25 cellular contexts compared by ENCODE assay signal in genomic region chr17:19339341-19339815, GRCh38. TPM values are rescaled to one million over a fixed set of nuclear protein-coding genes. Genes with fewer than 3 reads are reported as not detected.
DNase-seq lines count a peak whose midpoint lies in the region; ATAC-seq, FAIRE-seq and TF ChIP-seq lines count a peak whose summit lies in the region.
"Had no signal": no experiment of that assay in that cellular context is flagged by ENCODE, and none has a peak within 500 bp of the region (broad histone marks: within the 10 kb centered on the region; RNA-seq: fewer than 3 reads in every experiment).

No MANE protein-coding gene starts in this region.

- H3K27ac ChIP-seq in HUES48 (ENCODE audit: low read depth, low read length) (peak overlapping the region; percentile 36), H1 (ENCODE audit: low read depth, low read length) (no peak overlapping the region), body of pancreas (no peak overlapping the region)
- H3K27ac ChIP-seq: adrenal gland, HL-60 had no signal

- H3K23ac ChIP-seq in H1 (ENCODE audit: insufficient read length) = no peak overlapping the region

- H4K91ac ChIP-seq in H1 (replicated peaks; ENCODE audit: insufficient read length, low read length) = no peak overlapping the region

- H2BK15ac ChIP-seq in H1 (ENCODE audit: low read length) = no peak overlapping the region

- WGBS in H1 (ENCODE audit: extremely low coverage in 1 of 2, insufficient coverage in 1 of 2, insufficient read length in 1 of 2, insufficient replicate concordance in 2 of 2, low coverage in 1 of 2, low lambda C conversion rate in 2 of 2, missing lambda C conversion rate in 1 of 2), 2 experiments = 48% methylated on average over 2 of the region's 2 CpGs; no CpG with 5 or more reads in 1 of the 2 experiments
- WGBS in body of pancreas, 2 donors = 73 to 79% methylated on average over 2 of the region's 2 CpGs

- H3K79me2 ChIP-seq in H1 (ENCODE audit: control insufficient read depth in 1 of 2, insufficient read depth in 2 of 2, low read length in 2 of 2) = no peaks in the 10 kb centered on the region

- H3K9ac ChIP-seq in HUES48 (ENCODE audit: low read depth, low read length) (no peak overlapping the region), H1 (replicated peaks in 1 of 4; ENCODE audit: extremely low read depth in 1 of 4, low read depth in 3 of 4, low read length in 3 of 4) (no peak overlapping the region)

- no peak for TF ChIP-seq RAD21 in H1 (IDR thresholded peaks at IDR 0.05 in 1 of 2, conservative IDR thresholded peaks at IDR 0.05 in 1 of 2; ENCODE audit: low read depth in 2 of 2, low read length in 2 of 2)

- CTCF ChIA-PET in H1 (lab: Charles Lee; ENCODE audit: partially characterized antibody) = interaction anchor here (0.6 to 9.8 kb wide), 10 partner anchors 11 to 375 kb away, joined by 3 to 70 read pairs (median 4); no protein-coding TSS in a partner anchor

- TF ChIP-seq CTCF in CD14-positive monocyte (IDR thresholded peaks at IDR 0.05) = no peak
- TF ChIP-seq CTCF in H1 (IDR thresholded peaks at IDR 0.05; ENCODE audit: control extremely low read depth in 1 of 3, insufficient read depth in 1 of 3, low read depth in 1 of 3, low read length in 3 of 3) = no peak
- no peak for TF ChIP-seq CTCF in nephron (IDR thresholded peaks at IDR 0.05; ENCODE audit: unreplicated experiment in 3 of 3)
- no peak for TF ChIP-seq CTCF in body of pancreas (IDR thresholded peaks at IDR 0.05)

- no peaks in the 10 kb centered on the region for H3K23me2 ChIP-seq in H1 (ENCODE audit: low read depth, low read length)

- no peak for ATAC-seq in body of pancreas
- ATAC-seq: left colon had no signal

- H2AK5ac ChIP-seq in H1 (ENCODE audit: low read depth, low read length) = no peak overlapping the region

- H3K4me3 Mint-ChIP-seq in CD14-positive monocyte (peak overlapping the region in 1 of 2 donors; percentile 11), nephron (no peak overlapping the region)
- H3K4me3 Mint-ChIP-seq: CD4-positive, alpha-beta memory T cell; dendritic cell treated with granulocyte-macrophage colony-stimulating factor and Interleukin-4, amounts not matched to agents 40 ng/mL and 50 ng/mL, for 4 days had no signal

- H4K5ac ChIP-seq in H1 (ENCODE audit: insufficient read length, low read depth, low read length) = no peak overlapping the region

- no peaks in the 10 kb centered on the region for H3K79me1 ChIP-seq in H1 (ENCODE audit: low read depth, low read length)

- no peak overlapping the region for H2BK12ac ChIP-seq in H1 (ENCODE audit: low read depth, low read length)

- POLR2A ChIA-PET in H1 (lab: Charles Lee; ENCODE audit: partially characterized antibody) = interaction anchor here (0.7 to 1.5 kb wide), 7 partner anchors 10 to 71 kb away, joined by 3 to 5 read pairs (median 3); partner anchors contain the start of gene MAPK7

- H2BK20ac ChIP-seq in H1 (ENCODE audit: low read length) = no peak overlapping the region; the same call in 1 of the 2 replicates

- H3K9me3 Mint-ChIP-seq in CD14-positive monocyte (peaks cover 0 to 3% (median 0%) of the 10 kb centered on the region in 7 donors), nephron (no peaks in the 10 kb centered on the region)
- H3K9me3 Mint-ChIP-seq: CD4-positive, alpha-beta memory T cell; dendritic cell treated with granulocyte-macrophage colony-stimulating factor and Interleukin-4, amounts not matched to agents 40 ng/mL and 50 ng/mL, for 4 days had no signal

- no peak for FAIRE-seq in H1 (lab: Jason Lieb, UNC)
- FAIRE-seq: bronchial epithelial cell, GM19239 had no signal

- TF ChIP-seq EP300 in H1 (IDR thresholded peaks at IDR 0.05; ENCODE audit: borderline replicate concordance in 1 of 2, low read depth in 2 of 2, low read length in 2 of 2) = no peak

- H3K36me3 Mint-ChIP-seq in CD14-positive monocyte = no peaks in the 10 kb centered on the region
- H3K36me3 Mint-ChIP-seq in nephron (ENCODE audit: low read depth) = peaks cover 6% of the 10 kb centered on the region
- H3K36me3 Mint-ChIP-seq: CD4-positive, alpha-beta memory T cell had no signal

- peaks cover 16% of the 10 kb centered on the region for H3K4me1 ChIP-seq in HUES48 (ENCODE audit: control insufficient read depth, insufficient read depth, low read length)
- peaks cover 4 to 25% (median 15%) of the 10 kb centered on the region in 4 experiments for H3K4me1 ChIP-seq in H1 (replicated peaks in 1 of 4; ENCODE audit: control insufficient read depth in 3 of 4, insufficient read depth in 4 of 4, low read length in 3 of 4)
- peaks cover 14% of the 10 kb centered on the region for H3K4me1 ChIP-seq in body of pancreas

- no peak overlapping the region for H2BK5ac ChIP-seq in H1 (ENCODE audit: low read depth, low read length)

- no peak for TF ChIP-seq POLR2A in H1 (IDR thresholded peaks at IDR 0.05; ENCODE audit: control extremely low read depth in 1 of 2, low read depth in 2 of 2, low read length in 2 of 2)
- no peak for TF ChIP-seq POLR2A in body of pancreas (IDR thresholded peaks at IDR 0.05)

- H2BK120ac ChIP-seq in H1 (replicated peaks; ENCODE audit: low read depth, low read length) = no peak overlapping the region

- no peak overlapping the region for H3K4me3 ChIP-seq in HUES48 (ENCODE audit: low read depth, low read length)
- H3K4me3 ChIP-seq in H1 (ENCODE audit: extremely low read depth in 1 of 4, insufficient read depth in 2 of 4, low read depth in 3 of 4, low read length in 4 of 4) = no peak overlapping the region
- H3K4me3 ChIP-seq in body of pancreas = no peak overlapping the region
- H3K4me3 ChIP-seq: adrenal gland had no signal

- H3K4ac ChIP-seq in H1 (replicated peaks; ENCODE audit: insufficient read length, low read depth, low read length) = no peak overlapping the region

- peak; percentile 6 for DNase-seq in CD14-positive monocyte (ENCODE audit: low spot score)
- no peak for DNase-seq in H1 (ENCODE audit: low read depth in 1 of 2, low spot score in 2 of 2)
- DNase-seq in body of pancreas = no peak
- DNase-seq in hippocampal formation (lab: John Stamatoyannopoulos, UW) = no peak
- DNase-seq in NCI-H226 = no peak
- DNase-seq: activated CD4-positive, alpha-beta T cell treated with anti-CD3 and anti-CD28 coated beads, Interleukin-2, amount 50 U/mL, for 48 hours; activated gamma-delta T cell treated with Interleukin-2 at 50 U/mL for 16 hours; CD4-positive, alpha-beta memory T cell; DMS 273 treated with DMSO at 0.1 percent for 48 hours; glutamatergic neuron; left colon; mesendoderm; NCI-H1092 treated with DMSO at 0.1 percent for 48 hours; NCI-H1930; OCI-M1; retina; stimulated activated CD4-positive, alpha-beta T cell treated with anti-CD3 and anti-CD28 coated beads, Interleukin-4, amount 100 ng/mL, for 24 hours; stimulated activated naive CD4-positive, alpha-beta T cell had no signal

- no peak overlapping the region for H4K8ac ChIP-seq in H1 (ENCODE audit: extremely low read depth, insufficient read depth, low read length)

- H3K14ac ChIP-seq in H1 (ENCODE audit: insufficient read length) = no peak overlapping the region

- H3K18ac ChIP-seq in H1 (ENCODE audit: extremely low read depth, low read length) = no peak overlapping the region

- H3K4me1 Mint-ChIP-seq in CD14-positive monocyte (no peaks in the 10 kb centered on the region), nephron (peaks cover 40% of the 10 kb centered on the region)
- H3K4me1 Mint-ChIP-seq: CD4-positive, alpha-beta memory T cell had no signal

- peak overlapping the region; percentile 9 to 25; a peak in 2 of 4 replicates for H3K4me2 ChIP-seq in H1 (ENCODE audit: insufficient read depth in 1 of 2, low read depth in 2 of 2, low read length in 2 of 2)

- peaks cover 0 to 6% of the 10 kb centered on the region in 2 experiments for H4K20me1 ChIP-seq in H1 (replicated peaks in 1 of 2; ENCODE audit: control insufficient read depth in 1 of 2, insufficient read depth in 2 of 2, low read length in 2 of 2)

- no peaks in the 10 kb centered on the region for H3K9me3 ChIP-seq in HUES48 (ENCODE audit: control insufficient read depth, insufficient read depth, low read length)
- no peaks in the 10 kb centered on the region for H3K9me3 ChIP-seq in H1 (ENCODE audit: insufficient read depth in 2 of 2, low read depth in 1 of 2, low read length in 1 of 2)
- H3K9me3 ChIP-seq in body of pancreas = no peaks in the 10 kb centered on the region
- H3K9me3 ChIP-seq: adrenal gland had no signal

- H3K56ac ChIP-seq in H1 (replicated peaks; ENCODE audit: insufficient read length, low read depth, low read length) = no peak overlapping the region

- H3K27me3 Mint-ChIP-seq in CD14-positive monocyte (ENCODE audit: low read depth in 3 of 3) = peaks cover 19 to 49% (median 25%) of the 10 kb centered on the region in 3 donors
- no peaks in the 10 kb centered on the region for H3K27me3 Mint-ChIP-seq in nephron (ENCODE audit: low read depth)

- H3K27ac Mint-ChIP-seq in CD14-positive monocyte (no peak overlapping the region), nephron (peak overlapping the region; percentile 18 to 63 (median 60))
- H3K27ac Mint-ChIP-seq: dendritic cell treated with granulocyte-macrophage colony-stimulating factor and Interleukin-4, amounts not matched to agents 40 ng/mL and 50 ng/mL, for 4 days had no signal

- H3K27me3 ChIP-seq in HUES48 (ENCODE audit: control insufficient read depth, insufficient read depth, low read length) = no peaks in the 10 kb centered on the region
- no peaks in the 10 kb centered on the region for H3K27me3 ChIP-seq in H1 (replicated peaks in 1 of 4; ENCODE audit: control insufficient read depth in 3 of 4, extremely low read depth in 1 of 4, insufficient read depth in 3 of 4, low read length in 3 of 4)
- H3K27me3 ChIP-seq in body of pancreas = no peaks in the 10 kb centered on the region
- H3K27me3 ChIP-seq: adrenal gland had no signal

- H3K36me3 ChIP-seq in HUES48 (ENCODE audit: control insufficient read depth, insufficient read depth, low read length) = peaks cover 3% of the 10 kb centered on the region; the same call in 1 of the 2 replicates
- no peaks in the 10 kb centered on the region for H3K36me3 ChIP-seq in H1 (ENCODE audit: control insufficient read depth in 2 of 4, insufficient read depth in 4 of 4, low read length in 3 of 4)
- no peaks in the 10 kb centered on the region for H3K36me3 ChIP-seq in body of pancreas (replicated peaks in 1 of 2; ENCODE audit: insufficient read depth in 1 of 2, low read depth in 2 of 2)
- H3K36me3 ChIP-seq: adrenal gland had no signal

- intact Hi-C loops in CD14-positive monocyte (cut with micrococcal nuclease) = loop anchor here in 1 of 2 donors (5.0 kb wide), 1 partner anchor 42 kb away; no protein-coding TSS in a partner anchor
- intact Hi-C loops in body of pancreas (cut with DNase I) = no loop called here

- no peak overlapping the region for H2AFZ ChIP-seq in H1 (ENCODE audit: low read length)

RNA-seq across cellular contexts. Expression of gene B9D1, which starts 23.1 kb away (rescaled TPM):
- polyA plus RNA-seq in CD14-positive monocyte (not detected), H1 (2011; rRNA removed) (65.7 and 74.8 TPM in 2 replicates)
- total RNA-seq in H1 (2021; fragmentation: NEBNext Ultra II Directional; extraction: Animal tissue kit (Norgen Biotek cat#: 25700)) = 24.6 and 25.4 TPM in 2 replicates
- polyA plus RNA-seq in H1 (2011; cell fraction: cytosol; rRNA removed) = 69.9 TPM
- 99.2 TPM for polyA plus RNA-seq in H1 (2011; cell fraction: nucleus; rRNA removed)
- polyA plus RNA-seq in H1 (2012, experiment 1 of 2) = 26.4 to 39.5 TPM (median 32.7 TPM) in 4 replicates
- 41.1 TPM for polyA plus RNA-seq in H1 (2012, experiment 2 of 2)
- 27.1 TPM for polyA plus RNA-seq in H1 (2013, experiment 1 of 2)
- 26.2 TPM for polyA plus RNA-seq in H1 (2013, experiment 2 of 2)
- polyA minus RNA-seq in H1 (2011; rRNA and poly(A)+ RNA removed) = 28.7 and 41.3 TPM in 2 replicates
- 35.0 TPM for polyA minus RNA-seq in H1 (2011; cell fraction: cytosol; rRNA and poly(A)+ RNA removed)
- 35.7 TPM for polyA minus RNA-seq in H1 (2011; cell fraction: nucleus; rRNA and poly(A)+ RNA removed)
- 10 to 100 TPM; 10.4 to 53.4 TPM for total RNA-seq in body of pancreas

RNA-seq across cellular contexts. Expression of gene MAPK7, which starts 38.9 kb away (rescaled TPM):
- 1 to 10 TPM; 9.3 to 10.0 TPM for polyA plus RNA-seq in CD14-positive monocyte
- total RNA-seq in H1 (2021; fragmentation: NEBNext Ultra II Directional; extraction: Animal tissue kit (Norgen Biotek cat#: 25700)) = 28.1 and 33.8 TPM in 2 replicates
- polyA plus RNA-seq in H1 (2011; rRNA removed) = 15.2 and 31.3 TPM in 2 replicates
- polyA plus RNA-seq in H1 (2011; cell fraction: cytosol; rRNA removed) = 14.1 TPM
- polyA plus RNA-seq in H1 (2011; cell fraction: nucleus; rRNA removed) = 49.4 TPM
- 20.3 to 30.7 TPM (median 27.8 TPM) in 4 replicates for polyA plus RNA-seq in H1 (2012, experiment 1 of 2)
- polyA plus RNA-seq in H1 (2012, experiment 2 of 2) = 32.4 TPM
- 23.0 TPM for polyA plus RNA-seq in H1 (2013, experiment 1 of 2)
- 21.6 TPM for polyA plus RNA-seq in H1 (2013, experiment 2 of 2)
- polyA minus RNA-seq in H1 (2011; rRNA and poly(A)+ RNA removed) = 51.2 and 56.3 TPM in 2 replicates
- 21.0 TPM for polyA minus RNA-seq in H1 (2011; cell fraction: cytosol; rRNA and poly(A)+ RNA removed)
- polyA minus RNA-seq in H1 (2011; cell fraction: nucleus; rRNA and poly(A)+ RNA removed) = 57.7 TPM
- total RNA-seq in body of pancreas = 10 to 100 TPM; 10.1 to 29.3 TPM

RNA-seq across cellular contexts. Expression of gene MFAP4, which starts 47.6 kb away (rescaled TPM):
- under 1 TPM; 0.12 to 0.73 TPM for polyA plus RNA-seq in CD14-positive monocyte
- 3.6 and 3.8 TPM in 2 replicates for total RNA-seq in H1 (2021; fragmentation: NEBNext Ultra II Directional; extraction: Animal tissue kit (Norgen Biotek cat#: 25700))
- 3.1 and 8.1 TPM in 2 replicates for polyA plus RNA-seq in H1 (2011; rRNA removed)
- polyA plus RNA-seq in H1 (2011; cell fraction: cytosol; rRNA removed) = 3.4 TPM
- 9.6 TPM for polyA plus RNA-seq in H1 (2011; cell fraction: nucleus; rRNA removed)
- polyA plus RNA-seq in H1 (2012, experiment 1 of 2) = 3.4 to 5.8 TPM (median 4.6 TPM) in 4 replicates
- polyA plus RNA-seq in H1 (2012, experiment 2 of 2) = 5.5 TPM
- 6.5 TPM for polyA plus RNA-seq in H1 (2013, experiment 1 of 2)
- polyA plus RNA-seq in H1 (2013, experiment 2 of 2) = 8.6 TPM
- polyA minus RNA-seq in H1 (2011; rRNA and poly(A)+ RNA removed) = 1.9 and 4.1 TPM in 2 replicates
- polyA minus RNA-seq in H1 (2011; cell fraction: cytosol; rRNA and poly(A)+ RNA removed) = 3.8 TPM
- polyA minus RNA-seq in H1 (2011; cell fraction: nucleus; rRNA and poly(A)+ RNA removed) = 2.5 TPM
- 10 to 100 TPM; 25.7 to 35.3 TPM for total RNA-seq in body of pancreas
- total RNA-seq: CD4-positive, alpha-beta memory T cell had no signal
- polyA plus RNA-seq: CD4-positive, alpha-beta memory T cell had no signal

Comparison
In these comparisons a context has a peak if more than half of its experiments do, and no peak if none do; other contexts are left out.
1. H3K27ac Mint-ChIP-seq: peak in nephron (3 of 3); none in CD14-positive monocyte (0 of 7).